Comparison of ENCODE assay signal across 11 cellular contexts in genomic region chr19:39941151-39941550, GRCh38. TPM values are rescaled to one million over a fixed set of nuclear protein-coding genes. Genes with fewer than 3 reads are reported as not detected.
A peak's percentile ranks its signal among the peaks of the same experiment; 100 is the strongest.
DNase-seq lines count a peak whose midpoint lies in the region; ATAC-seq and TF ChIP-seq lines count a peak whose summit lies in the region.
"Had no signal": no experiment of that assay in that cellular context is flagged by ENCODE, and none has a peak within 500 bp of the region (broad histone marks: within the 10 kb centered on the region; RNA-seq: fewer than 3 reads in every experiment).

No MANE protein-coding gene starts in this region.

- ATAC-seq in activated CD8-positive, alpha-beta T cell treated with anti-CD3 and anti-CD28 coated beads, Interleukin-2, amount 10 ng/mL, durations not matched to agents 7 days and 5 days: peak; percentile 25
- ATAC-seq in left lobe of liver: no peak
- no peak for ATAC-seq in GM21515 (IDR thresholded peaks at IDR 0.05; ENCODE audit: unreplicated experiment)

- H3K27ac ChIP-seq in transverse colon: peak overlapping the region; percentile 78 to 89 (median 86)
- H3K27ac ChIP-seq: HL-60, thoracic aorta had no signal

- 67% methylated on average over 6 of the region's 6 CpGs; no CpG with 5 or more reads in 1 of the 2 donors for WGBS in transverse colon (ENCODE audit: low coverage in 1 of 2), 2 donors

- TF ChIP-seq POLR2A in transverse colon (IDR thresholded peaks at IDR 0.05): no peak
- TF ChIP-seq POLR2A in erythroblast (IDR thresholded peaks at IDR 0.05; ENCODE audit: low read length): no peak

- CTCF ChIA-PET in activated naive CD4-positive, alpha-beta T cell treated with anti-CD3 and anti-CD28 coated beads, Interleukin-2, amount 10 ng/mL, durations not matched to agents 7 days and 5 days (lab: Charles Lee): interaction anchor here (3.2 kb wide), 1 partner anchor 29 kb away, joined by 20 read pairs; the partner anchor contains the start of gene PSMC4
- CTCF ChIA-PET in activated CD8-positive, alpha-beta T cell treated with anti-CD3 and anti-CD28 coated beads, Interleukin-2, amount 10 ng/mL, durations not matched to agents 7 days and 5 days (lab: Charles Lee): interaction anchor here (0.9 to 9.2 kb wide), 3 partner anchors 12 to 97 kb away, joined by 3 to 133 read pairs (median 17); partner anchors contain the start of gene PSMC4

- H3K27me3 ChIP-seq in transverse colon: peaks cover 6% of the 10 kb centered on the region

- intact Hi-C loops in transverse colon (cut with DNase I; ENCODE audit: low total_unique reads): no loop called here

- H3K9me3 Mint-ChIP-seq in activated naive CD4-positive, alpha-beta T cell treated with anti-CD3 and anti-CD28 coated beads, Interleukin-2, amount 10 ng/mL, durations not matched to agents 7 days and 5 days: peaks cover 17% of the 10 kb centered on the region
- peaks cover 19% of the 10 kb centered on the region for H3K9me3 Mint-ChIP-seq in activated CD8-positive, alpha-beta T cell treated with anti-CD3 and anti-CD28 coated beads, Interleukin-2, amount 10 ng/mL, durations not matched to agents 7 days and 5 days (ENCODE audit: insufficient read depth)

- POLR2A ChIA-PET in activated CD8-positive, alpha-beta T cell treated with anti-CD3 and anti-CD28 coated beads, Interleukin-2, amount 10 ng/mL, durations not matched to agents 7 days and 5 days (lab: Charles Lee): interaction anchor here (0.9 to 2.0 kb wide), 4 partner anchors 10 to 29 kb away, joined by 4 to 31 read pairs (median 12); partner anchors contain the start of gene PSMC4

- no peaks in the 10 kb centered on the region for H3K27me3 Mint-ChIP-seq in activated naive CD4-positive, alpha-beta T cell treated with anti-CD3 and anti-CD28 coated beads, Interleukin-2, amount 10 ng/mL, durations not matched to agents 7 days and 5 days
- H3K27me3 Mint-ChIP-seq in activated CD8-positive, alpha-beta T cell treated with anti-CD3 and anti-CD28 coated beads, Interleukin-2, amount 10 ng/mL, durations not matched to agents 7 days and 5 days (ENCODE audit: low read depth): no peaks in the 10 kb centered on the region

- H3K4me1 ChIP-seq in transverse colon: peaks cover 4 to 77% (median 52%) of the 10 kb centered on the region in 4 donors

- in situ Hi-C loops in transverse colon (cut with MboI; ENCODE audit: low pct_ligation_motif_present in 1 of 4, low pct_unique_long_range_greater_than_20kb in 1 of 4, low sequenced_read_pairs in 3 of 4): no loop called here

- TF ChIP-seq EP300 in transverse colon (IDR thresholded peaks at IDR 0.05; ENCODE audit: low read depth): no peak

- peak overlapping the region; percentile 38 for H3K4me3 Mint-ChIP-seq in activated naive CD4-positive, alpha-beta T cell treated with anti-CD3 and anti-CD28 coated beads, Interleukin-2, amount 10 ng/mL, durations not matched to agents 7 days and 5 days
- peak overlapping the region; percentile 59 for H3K4me3 Mint-ChIP-seq in activated CD8-positive, alpha-beta T cell treated with anti-CD3 and anti-CD28 coated beads, Interleukin-2, amount 10 ng/mL, durations not matched to agents 7 days and 5 days

- H3K9me3 ChIP-seq in transverse colon: peaks cover 0 to 8% of the 10 kb centered on the region in 2 donors

- H3K27ac Mint-ChIP-seq in activated naive CD4-positive, alpha-beta T cell treated with anti-CD3 and anti-CD28 coated beads, Interleukin-2, amount 10 ng/mL, durations not matched to agents 7 days and 5 days: peak overlapping the region; percentile 91
- H3K27ac Mint-ChIP-seq in activated CD8-positive, alpha-beta T cell treated with anti-CD3 and anti-CD28 coated beads, Interleukin-2, amount 10 ng/mL, durations not matched to agents 7 days and 5 days: peak overlapping the region; percentile 88

- peak; percentile 34 for DNase-seq in activated naive CD4-positive, alpha-beta T cell treated with anti-CD3 and anti-CD28 coated beads, Interleukin-2, amount 10 ng/mL, durations not matched to agents 7 days and 5 days
- no peak for DNase-seq in activated naive CD4-positive, alpha-beta T cell (lab: John Stamatoyannopoulos, UW)
- peak; percentile 39 for DNase-seq in activated CD8-positive, alpha-beta T cell treated with anti-CD3 and anti-CD28 coated beads, Interleukin-2, amount 10 ng/mL, durations not matched to agents 7 days and 5 days
- DNase-seq in left lobe of liver (ENCODE audit: low spot score) (peak; percentile 30), transverse colon (no peak), erythroblast (lab: John Stamatoyannopoulos, UW) (no peak), NCI-H526 (lab: John Stamatoyannopoulos, UW) (no peak)
- DNase-seq: NCI-H1105 treated with DMSO at 0.1 percent for 48 hours had no signal

- no peak for TF ChIP-seq CTCF in transverse colon (IDR thresholded peaks at IDR 0.05)

- H3K36me3 Mint-ChIP-seq in activated naive CD4-positive, alpha-beta T cell treated with anti-CD3 and anti-CD28 coated beads, Interleukin-2, amount 10 ng/mL, durations not matched to agents 7 days and 5 days: peaks cover 28% of the 10 kb centered on the region
- H3K36me3 Mint-ChIP-seq in activated CD8-positive, alpha-beta T cell treated with anti-CD3 and anti-CD28 coated beads, Interleukin-2, amount 10 ng/mL, durations not matched to agents 7 days and 5 days (ENCODE audit: low read depth): peaks cover 33% of the 10 kb centered on the region

- H3K36me3 ChIP-seq in transverse colon: no peaks in the 10 kb centered on the region
- H3K36me3 ChIP-seq: thoracic aorta had no signal

- H3K4me3 ChIP-seq in transverse colon: no peak overlapping the region

- H3K4me1 Mint-ChIP-seq in activated naive CD4-positive, alpha-beta T cell treated with anti-CD3 and anti-CD28 coated beads, Interleukin-2, amount 10 ng/mL, durations not matched to agents 7 days and 5 days: peaks cover 73% of the 10 kb centered on the region
- peaks cover 74% of the 10 kb centered on the region for H3K4me1 Mint-ChIP-seq in activated CD8-positive, alpha-beta T cell treated with anti-CD3 and anti-CD28 coated beads, Interleukin-2, amount 10 ng/mL, durations not matched to agents 7 days and 5 days (ENCODE audit: low read depth)

RNA-seq across cellular contexts. Expression of gene FCGBP, which starts 6.7 kb away (rescaled TPM):
- total RNA-seq in activated CD8-positive, alpha-beta T cell treated with anti-CD3 and anti-CD28 coated beads, Interleukin-2, amount 10 ng/mL, durations not matched to agents 7 days and 5 days: 1 to 10 TPM; 5.8 to 6.2 TPM
- 7.3 TPM for total RNA-seq in left lobe of liver
- total RNA-seq in transverse colon: 1,000 to 10,000 TPM; 1,603 to 6,178 (median 2,329) TPM

RNA-seq across cellular contexts. Expression of gene PSMC4, which starts 29.8 kb away (rescaled TPM):
- total RNA-seq in activated CD8-positive, alpha-beta T cell treated with anti-CD3 and anti-CD28 coated beads, Interleukin-2, amount 10 ng/mL, durations not matched to agents 7 days and 5 days: 100 to 1,000 TPM; 120 to 121 TPM
- 47.9 TPM for total RNA-seq in left lobe of liver
- total RNA-seq in transverse colon: 10 to 100 TPM; 46.4 to 83.4 (median 77.5) TPM

RNA-seq across cellular contexts. Expression of gene ZNF546, which starts 55.7 kb away (rescaled TPM):
- total RNA-seq in activated CD8-positive, alpha-beta T cell treated with anti-CD3 and anti-CD28 coated beads, Interleukin-2, amount 10 ng/mL, durations not matched to agents 7 days and 5 days: 1 to 10 TPM; 4.9 to 5.2 TPM
- 4.7 TPM for total RNA-seq in left lobe of liver
- 1 to 10 TPM in 3 of 4 donors, under 1 TPM in 1; 0.60 to 8.1 (median 2.4) TPM for total RNA-seq in transverse colon

Comparison
In these comparisons a context has a peak if more than half of its experiments do, and no peak if none do; other contexts are left out.
1. DNase-seq: peak in activated naive CD4-positive, alpha-beta T cell treated with anti-CD3 and anti-CD28 coated beads, Interleukin-2, amount 10 ng/mL, durations not matched to agents 7 days and 5 days (single experiment), activated CD8-positive, alpha-beta T cell treated with anti-CD3 and anti-CD28 coated beads, Interleukin-2, amount 10 ng/mL, durations not matched to agents 7 days and 5 days (single experiment) and left lobe of liver (single experiment); none in activated naive CD4-positive, alpha-beta T cell (0 of 4), transverse colon (single experiment), erythroblast (0 of 2) and NCI-H526 (0 of 2).
2. RNA of gene FCGBP, which starts 6.7 kb away (total RNA-seq): 1,603 to 6,178 TPM in transverse colon; 7.3 TPM in left lobe of liver (single experiment) and 5.8 to 6.2 TPM in activated CD8-positive, alpha-beta T cell treated with anti-CD3 and anti-CD28 coated beads, Interleukin-2, amount 10 ng/mL, durations not matched to agents 7 days and 5 days; every median in the first group is over 100 times any median in the second.